ENCODE assay signal across 1 cellular context in the genomic region with DNA sequence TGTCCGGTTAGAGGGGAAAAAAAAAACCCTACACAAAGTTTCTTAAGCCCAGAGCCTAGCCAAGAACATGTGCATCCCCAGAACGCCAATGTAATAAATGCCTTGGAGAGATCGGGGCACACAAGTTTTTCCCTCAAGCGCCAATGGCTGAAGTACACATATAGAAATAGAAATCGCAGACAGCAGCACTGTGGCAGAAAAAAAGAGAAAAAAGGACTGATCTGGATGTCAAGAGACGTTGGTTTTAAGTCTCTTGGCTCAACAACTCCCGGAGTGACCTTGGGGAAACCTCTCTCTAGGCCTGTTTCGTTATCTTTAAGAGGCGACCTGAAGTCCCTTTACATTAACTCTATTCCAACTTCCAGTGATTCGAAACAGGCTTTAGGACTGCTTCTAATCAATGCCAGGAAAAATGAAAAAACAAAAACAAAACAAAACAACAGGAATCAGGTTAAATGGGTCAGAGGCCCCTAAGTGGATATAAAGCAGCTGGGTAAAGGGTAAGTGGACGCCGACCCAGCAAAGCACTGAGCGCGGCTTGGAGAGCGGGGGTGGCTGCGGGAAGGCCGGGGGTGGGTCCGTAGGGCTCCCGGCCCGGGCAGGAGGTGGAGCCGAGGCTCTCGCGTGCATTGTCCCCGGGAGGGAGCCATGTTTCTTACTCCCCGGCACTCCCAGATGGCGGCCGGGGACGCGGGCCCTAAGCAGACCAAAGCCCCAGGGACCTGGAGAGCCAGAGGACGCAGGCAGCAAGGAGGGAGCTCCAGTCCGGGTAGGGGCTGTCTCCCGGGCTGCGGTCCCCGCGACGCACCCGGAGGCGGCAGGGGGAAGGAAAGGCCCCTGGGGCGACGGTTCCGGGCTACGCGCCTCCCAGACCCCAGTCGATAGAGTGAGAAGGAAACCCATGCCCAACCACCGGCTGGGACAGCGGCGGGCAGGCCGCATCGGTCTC.
TF ChIP-seq lines count a peak whose summit lies in the region.

No MANE protein-coding gene starts in this region.

TF ChIP-seq in IMR-90, 13 proteins besides CTCF, POLR2A, EP300 and RAD21:
- TF ChIP-seq NFE2L2 (IDR thresholded peaks at IDR 0.05; ENCODE audit: low read depth, low read length) (no peak), SMC3 (IDR thresholded peaks at IDR 0.05; ENCODE audit: low read depth, low read length) (no peak), BHLHE40 (IDR thresholded peaks at IDR 0.05; ENCODE audit: low read depth, low read length) (no peak), USF2 (IDR thresholded peaks at IDR 0.05; ENCODE audit: low read depth, low read length) (no peak), MAZ (IDR thresholded peaks at IDR 0.05; ENCODE audit: borderline replicate concordance, low read depth, low read length) (no peak), MXI1 (IDR thresholded peaks at IDR 0.05; ENCODE audit: borderline replicate concordance, low read depth, low read length) (peak; percentile 83), MAFK (IDR thresholded peaks at IDR 0.05; ENCODE audit: low read depth, low read length) (no peak), CHD1 (IDR thresholded peaks at IDR 0.05; ENCODE audit: low read depth, low read length) (peak; percentile 62; the same call in 1 of the 2 replicates)
- TF ChIP-seq, protein P1, sequence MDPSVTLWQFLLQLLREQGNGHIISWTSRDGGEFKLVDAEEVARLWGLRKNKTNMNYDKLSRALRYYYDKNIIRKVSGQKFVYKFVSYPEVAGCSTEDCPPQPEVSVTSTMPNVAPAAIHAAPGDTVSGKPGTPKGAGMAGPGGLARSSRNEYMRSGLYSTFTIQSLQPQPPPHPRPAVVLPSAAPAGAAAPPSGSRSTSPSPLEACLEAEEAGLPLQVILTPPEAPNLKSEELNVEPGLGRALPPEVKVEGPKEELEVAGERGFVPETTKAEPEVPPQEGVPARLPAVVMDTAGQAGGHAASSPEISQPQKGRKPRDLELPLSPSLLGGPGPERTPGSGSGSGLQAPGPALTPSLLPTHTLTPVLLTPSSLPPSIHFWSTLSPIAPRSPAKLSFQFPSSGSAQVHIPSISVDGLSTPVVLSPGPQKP (IDR thresholded peaks at IDR 0.05; ENCODE audit: borderline replicate concordance, low read depth, low read length), result no peak
